9 cellular contexts compared by ENCODE assay signal in genomic region chr2:9771481-9772017, GRCh38.
A peak's percentile ranks its signal among the peaks of the same experiment; 100 is the strongest.
DNase-seq lines count a peak whose midpoint lies in the region; ATAC-seq, FAIRE-seq and TF ChIP-seq lines count a peak whose summit lies in the region.
"Had no signal": no experiment of that assay in that cellular context is flagged by ENCODE, and none has a peak within 500 bp of the region (broad histone marks: within the 10 kb centered on the region; RNA-seq: fewer than 3 reads in every experiment).

No MANE protein-coding gene starts in this region.

- H3K4me2 ChIP-seq in astrocyte (ENCODE audit: low read length) (peak overlapping the region; percentile 15), hepatocyte (no peak overlapping the region)

- H2AFZ ChIP-seq in astrocyte (ENCODE audit: low read depth, low read length) = no peak overlapping the region
- H2AFZ ChIP-seq in hepatocyte = no peak overlapping the region

- ATAC-seq in HG03196 (IDR thresholded peaks at IDR 0.05; ENCODE audit: unreplicated experiment) = no peak

- H3K9ac ChIP-seq in astrocyte (ENCODE audit: low read length) (peak overlapping the region; percentile 40), kidney (ENCODE audit: low read length in 2 of 2) (no peak overlapping the region)

- H3K4me1 Mint-ChIP-seq in astrocyte (ENCODE audit: low read depth, unreplicated experiment) = peaks cover 49% of the 10 kb centered on the region

- no peaks in the 10 kb centered on the region for H3K36me3 ChIP-seq in astrocyte (ENCODE audit: insufficient read depth, low read length)
- no peaks in the 10 kb centered on the region for H3K36me3 ChIP-seq in hepatocyte (replicated peaks; ENCODE audit: insufficient read depth, low read depth)
- H3K36me3 ChIP-seq in kidney (ENCODE audit: control insufficient read depth in 1 of 2, insufficient read depth in 2 of 2, low read length in 2 of 2) = no peaks in the 10 kb centered on the region

- H3K4me1 ChIP-seq in astrocyte (ENCODE audit: insufficient read depth, low read length) (peaks cover 33% of the 10 kb centered on the region), hepatocyte (ENCODE audit: insufficient read depth) (peaks cover 4% of the 10 kb centered on the region), kidney (ENCODE audit: control insufficient read depth in 1 of 2, insufficient read depth in 1 of 2, low read depth in 1 of 2, low read length in 2 of 2) (peaks cover 0 to 8% of the 10 kb centered on the region in 2 donors)

- H4K20me1 ChIP-seq in astrocyte (ENCODE audit: insufficient read depth, low read length) = no peaks in the 10 kb centered on the region
- H4K20me1 ChIP-seq in hepatocyte (ENCODE audit: insufficient read depth, poor library complexity, severe bottlenecking) = no peaks in the 10 kb centered on the region

- H3K27me3 Mint-ChIP-seq in astrocyte (ENCODE audit: low read depth, unreplicated experiment) = peaks cover 13% of the 10 kb centered on the region

- H3K4me3 Mint-ChIP-seq in astrocyte (ENCODE audit: unreplicated experiment) = peak overlapping the region; percentile 20
- H3K4me3 Mint-ChIP-seq: IgD-negative memory B cell had no signal

- 74% methylated on average over 5 of the region's 8 CpGs for WGBS in hepatocyte (ENCODE audit: low lambda C conversion rate, missing lambda C conversion rate)

- H3K79me2 ChIP-seq in astrocyte (ENCODE audit: insufficient read depth, low read length) (no peaks in the 10 kb centered on the region), hepatocyte (no peaks in the 10 kb centered on the region)

- TF ChIP-seq CTCF in astrocyte (IDR thresholded peaks at IDR 0.05; ENCODE audit: insufficient read depth, low read depth, low read length) (peak; percentile 17), hepatocyte (IDR thresholded peaks at IDR 0.05; ENCODE audit: poor library complexity) (no peak), kidney (IDR thresholded peaks at IDR 0.05; ENCODE audit: borderline replicate concordance, extremely low read depth, insufficient read depth) (no peak)

- no peak overlapping the region for H3K4me3 ChIP-seq in astrocyte (ENCODE audit: insufficient read depth, low read depth, low read length)
- no peak overlapping the region for H3K4me3 ChIP-seq in hepatocyte
- no peak overlapping the region for H3K4me3 ChIP-seq in kidney (ENCODE audit: low read length in 2 of 2)

- H3K27ac Mint-ChIP-seq in astrocyte (ENCODE audit: unreplicated experiment) = peak overlapping the region; percentile 92
- H3K27ac Mint-ChIP-seq: IgD-negative memory B cell had no signal

- DNase-seq in NCI-H446 (lab: John Stamatoyannopoulos, UW) = peak; percentile 12 to 47
- DNase-seq in NCI-H446 treated with DMSO at 0.1 percent for 48 hours (lab: John Stamatoyannopoulos, UW) = no peak
- DNase-seq in astrocyte (ENCODE audit: low read depth) = peak; percentile 55
- DNase-seq in hepatocyte (ENCODE audit: low spot score) = peak; percentile 73
- DNase-seq in urothelium cell line (ENCODE audit: low spot score) = peak; percentile 84
- no peak for DNase-seq in kidney
- DNase-seq in activated CD4-positive, alpha-beta T cell treated with anti-CD3 and anti-CD28 coated beads for 48 hours = no peak

- peaks cover 3% of the 10 kb centered on the region for H3K36me3 Mint-ChIP-seq in astrocyte (ENCODE audit: low read depth, unreplicated experiment)
- H3K36me3 Mint-ChIP-seq: IgD-negative memory B cell had no signal

- no peaks in the 10 kb centered on the region for H3K9me2 ChIP-seq in hepatocyte (replicated peaks; ENCODE audit: insufficient read depth)

- H3K9me3 Mint-ChIP-seq in astrocyte (ENCODE audit: unreplicated experiment) = no peaks in the 10 kb centered on the region
- H3K9me3 Mint-ChIP-seq: IgD-negative memory B cell had no signal

- intact Hi-C loops in kidney (cut with DNase I) = no loop called here

- peak; percentile 50 for FAIRE-seq in astrocyte (lab: Jason Lieb, UNC)
- FAIRE-seq in urothelium cell line (lab: Jason Lieb, UNC) = no peak
- FAIRE-seq in kidney (lab: Jason Lieb, UNC) = no peak

- no peaks in the 10 kb centered on the region for H3K27me3 ChIP-seq in astrocyte (ENCODE audit: insufficient read depth, low read length)
- no peaks in the 10 kb centered on the region for H3K27me3 ChIP-seq in hepatocyte

- H3K27ac ChIP-seq in astrocyte (ENCODE audit: low read depth, low read length) (peak overlapping the region; percentile 7), hepatocyte (no peak overlapping the region), kidney (ENCODE audit: low read depth in 2 of 2, low read length in 2 of 2) (no peak overlapping the region)

- H3K9me3 ChIP-seq in astrocyte (ENCODE audit: insufficient read depth, low read depth, low read length) (no peaks in the 10 kb centered on the region), hepatocyte (ENCODE audit: low read depth) (no peaks in the 10 kb centered on the region), kidney (ENCODE audit: control insufficient read depth in 1 of 2, low read length in 2 of 2) (no peaks in the 10 kb centered on the region)

Comparison
In these comparisons a context has a peak if more than half of its experiments do, and no peak if none do; other contexts are left out.
1. DNase-seq: peak in NCI-H446 (2 of 2), astrocyte (single experiment), hepatocyte (single experiment) and urothelium cell line (single experiment); none in NCI-H446 treated with DMSO at 0.1 percent for 48 hours (single experiment), kidney (single experiment) and activated CD4-positive, alpha-beta T cell treated with anti-CD3 and anti-CD28 coated beads for 48 hours (single experiment).